In genomic region chr22:44924098-44924497, GRCh38 we compare ENCODE assay signal across 28 cellular contexts.
"Had no signal": no experiment of that assay in that cellular context is flagged by ENCODE, and none has a peak within 500 bp of the region (broad histone marks: within the 10 kb centered on the region; RNA-seq: fewer than 3 reads in every experiment).

No MANE protein-coding gene starts in this region.

- H3K4me1 ChIP-seq: stomach, suprapubic skin, testis, thyroid gland, tibial artery, tibial nerve, transverse colon, upper lobe of left lung, upper lobe of right lung, uterus had no signal

- FAIRE-seq: urothelium cell line had no signal

- H3K36me3 Mint-ChIP-seq: stimulated activated effector memory CD8-positive, alpha-beta T cell treated with anti-CD3 and anti-CD28 coated beads, Interleukin-12 subunit alpha, Interleukin-12 subunit beta, amount 100 ng/mL, for 72 hours; stimulated activated memory B cell treated with anti-CD40 and anti-IgM and Interleukin-4, amounts not matched to agents 10 μg/mL and 1 μg/mL and 100 μg/mL, for 72 hours; stimulated activated naive B cell treated with anti-CD40 and anti-IgM and Interleukin-4, amounts not matched to agents 10 μg/mL and 1 μg/mL and 100 μg/mL, for 72 hours had no signal

- H3K9me3 Mint-ChIP-seq: stimulated activated naive CD8-positive, alpha-beta T cell treated with anti-CD3 and anti-CD28 coated beads, Interleukin-15, amount 100 ng/mL, for 72 hours; stimulated activated naive CD8-positive, alpha-beta T cell treated with anti-CD3 and anti-CD28 coated beads, Interleukin-15, Interleukin-2, amounts not matched to agents 100 ng/mL and 50 ng/mL, for 24 hours; type B pancreatic cell had no signal

- H3K9me3 ChIP-seq: suprapubic skin, testis, thoracic aorta, thyroid gland, transverse colon, upper lobe of left lung, upper lobe of right lung, uterus, vagina had no signal

- H3K36me3 ChIP-seq: stomach, suprapubic skin, thoracic aorta, thyroid gland, tibial artery, tibial nerve, transverse colon, upper lobe of left lung, upper lobe of right lung, uterus, vagina had no signal

- H3K27ac ChIP-seq: stomach, suprapubic skin, testis, thoracic aorta, thyroid gland, tibial artery, tibial nerve, transverse colon, upper lobe of left lung, upper lobe of right lung, uterus, vagina had no signal

- H3K27me3 ChIP-seq: testis, thyroid gland, tibial nerve, transverse colon, upper lobe of left lung, upper lobe of right lung, uterus, vagina had no signal

- H3K4me3 Mint-ChIP-seq: stimulated activated effector memory CD8-positive, alpha-beta T cell treated with anti-CD3 and anti-CD28 coated beads, Interleukin-12 subunit alpha, Interleukin-12 subunit beta, amount 100 ng/mL, for 72 hours; stimulated activated memory B cell treated with anti-CD40 and anti-IgM and Interleukin-4, amounts not matched to agents 10 μg/mL and 1 μg/mL and 100 μg/mL, for 72 hours; stimulated activated naive B cell treated with anti-CD40 and anti-IgM and Interleukin-4, amounts not matched to agents 10 μg/mL and 1 μg/mL and 100 μg/mL, for 72 hours; stimulated activated naive CD8-positive, alpha-beta T cell treated with anti-CD3 and anti-CD28 coated beads, Interleukin-15, amount 100 ng/mL, for 72 hours; stimulated activated naive CD8-positive, alpha-beta T cell treated with anti-CD3 and anti-CD28 coated beads, Interleukin-15, Interleukin-2, amounts not matched to agents 100 ng/mL and 50 ng/mL, for 24 hours; type B pancreatic cell had no signal

- H3K4me3 ChIP-seq: stomach, suprapubic skin, testis, thoracic aorta, thyroid gland, tibial artery, tibial nerve, transverse colon, upper lobe of left lung, upper lobe of right lung, uterus, vagina had no signal

- H3K4me1 Mint-ChIP-seq: stimulated activated memory B cell treated with anti-CD40 and anti-IgM and Interleukin-4, amounts not matched to agents 10 μg/mL and 1 μg/mL and 100 μg/mL, for 72 hours; stimulated activated naive B cell treated with anti-CD40 and anti-IgM and Interleukin-4, amounts not matched to agents 10 μg/mL and 1 μg/mL and 100 μg/mL, for 72 hours; stimulated activated naive CD8-positive, alpha-beta T cell treated with anti-CD3 and anti-CD28 coated beads, Interleukin-15, amount 100 ng/mL, for 72 hours had no signal

- H3K27ac Mint-ChIP-seq: stimulated activated effector memory CD8-positive, alpha-beta T cell treated with anti-CD3 and anti-CD28 coated beads, Interleukin-12 subunit alpha, Interleukin-12 subunit beta, amount 100 ng/mL, for 72 hours; stimulated activated memory B cell treated with anti-CD40 and anti-IgM and Interleukin-4, amounts not matched to agents 10 μg/mL and 1 μg/mL and 100 μg/mL, for 72 hours; stimulated activated naive B cell treated with anti-CD40 and anti-IgM and Interleukin-4, amounts not matched to agents 10 μg/mL and 1 μg/mL and 100 μg/mL, for 72 hours; stimulated activated naive CD8-positive, alpha-beta T cell treated with anti-CD3 and anti-CD28 coated beads, Interleukin-15, Interleukin-2, amounts not matched to agents 100 ng/mL and 50 ng/mL, for 24 hours; type B pancreatic cell had no signal

- DNase-seq: stimulated activated CD4-positive, alpha-beta T cell treated with anti-CD3 and anti-CD28 coated beads, Interleukin-2, amount 100 ng/mL, for 48 hours; stimulated activated CD4-positive, alpha-beta T cell treated with anti-CD3 and anti-CD28 coated beads, Interleukin-4, amount 100 ng/mL, for 24 hours; stimulated activated CD4-positive, alpha-beta T cell treated with anti-CD3 and anti-CD28 coated beads, Interleukin-4, amount 100 ng/mL, for 4 hours; stimulated activated CD8-positive, alpha-beta memory T cell treated with anti-CD3 and anti-CD28 coated beads, Interleukin-4, amount 100 ng/mL, for 48 hours; stimulated activated naive B cell treated with anti-CD40 and anti-IgM and Interleukin-4, amounts not matched to agents 10 μg/mL and 1 μg/mL and 100 μg/mL, for 72 hours; stimulated activated naive CD4-positive, alpha-beta T cell; stimulated activated naive CD4-positive, alpha-beta T cell treated with Interleukin-2 at 50 U/mL for 16 hours; stimulated activated naive CD8-positive, alpha-beta T cell treated with anti-CD3 and anti-CD28 coated beads, Interleukin-15, amount 100 ng/mL, for 72 hours; stimulated activated naive CD8-positive, alpha-beta T cell treated with anti-CD3 and anti-CD28 coated beads, Interleukin-15, Interleukin-2, amounts not matched to agents 100 U/mL and 50 U/mL, for 24 hours; stomach; substantia nigra; testis; thyroid gland; transverse colon; trophoblast cell; upper lobe of left lung; upper lobe of right lung; uterus had no signal
